ENCODE assay signal across 8 cellular contexts in the genomic region with DNA sequence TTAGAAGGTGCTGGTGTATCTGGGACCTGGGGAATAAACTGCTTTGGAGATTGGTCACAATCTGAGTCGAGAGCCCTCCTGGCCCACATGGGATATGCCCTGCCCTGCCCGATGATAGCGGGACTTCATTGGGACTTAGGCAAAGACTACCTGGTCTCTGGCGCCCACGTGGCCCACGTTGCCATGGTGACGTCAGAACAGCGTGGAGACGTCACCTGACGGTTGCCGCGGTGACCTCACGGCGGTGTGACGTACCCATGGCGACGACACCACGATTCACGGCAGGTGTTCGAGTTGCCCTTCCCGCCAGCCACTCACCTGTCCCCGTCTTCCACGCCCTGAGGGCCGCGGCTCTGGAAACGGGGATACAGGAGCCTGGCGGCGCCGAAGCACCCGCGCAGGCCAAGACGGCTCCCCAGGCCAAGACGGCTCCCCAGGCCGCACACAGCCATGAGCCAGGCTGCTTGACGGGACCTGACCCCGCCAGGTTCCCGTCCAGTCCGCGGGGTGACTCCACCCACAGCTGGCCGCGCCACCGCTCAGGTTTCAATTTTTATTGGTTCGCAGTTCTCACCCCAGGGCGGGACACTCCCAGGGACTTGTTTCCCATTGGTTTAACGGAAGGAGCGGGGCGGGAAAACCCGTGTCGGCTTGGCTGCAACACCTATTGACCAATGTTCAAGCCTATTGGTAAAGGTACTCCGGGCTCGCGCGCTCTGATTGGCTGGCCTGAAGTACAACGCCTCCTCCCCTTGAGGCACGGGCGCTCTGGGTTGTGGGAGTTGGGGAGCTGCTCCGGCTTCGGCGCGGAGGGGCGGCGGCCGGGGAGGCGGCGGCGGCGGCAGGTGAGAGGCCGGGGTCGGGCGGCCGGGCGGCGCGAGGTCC. TPM values are rescaled to one million over a fixed set of nuclear protein-coding genes. Genes with fewer than 3 reads are reported as not detected.
A peak's percentile ranks its signal among the peaks of the same experiment; 100 is the strongest.
DNase-seq lines count a peak whose midpoint lies in the region; ATAC-seq and TF ChIP-seq lines count a peak whose summit lies in the region.

A gene (minus strand): TSS at position 476 of the 885 bp plus-strand sequence. CDS start 24 bp downstream, at position 452.
A gene (plus strand): TSS at position 766 of the 885 bp plus-strand sequence. CDS start 1,029 bp downstream, outside the sequence.

- peak; percentile 98 for DNase-seq in AG10803 (ENCODE audit: low read depth)
- peak; percentile 99 for DNase-seq in NCI-H460 (ENCODE audit: extremely low read depth, low read depth)
- DNase-seq in activated CD4-positive, CD25-positive, alpha-beta regulatory T cell treated with anti-CD3 and anti-CD28 coated beads, Interleukin-2, amount 50 U/mL, for 72 hours: peak; percentile 94
- DNase-seq in cerebellar nuclear complex (lab: John Stamatoyannopoulos, UW): peak; percentile 97 to 99
- peak; percentile 100 for DNase-seq in islet precursor cell
- peak; percentile 96 to 99 (median 96) for DNase-seq in stimulated activated CD4-positive, alpha-beta T cell treated with anti-CD3 and anti-CD28 coated beads, Interleukin-12 subunit alpha, Interleukin-12 subunit beta, amount 100 ng/mL, for 48 hours (ENCODE audit: low read depth in 2 of 3, low spot score in 1 of 3)

- peak within 1 kb of the TSS; percentile 92 for H3K4me3 ChIP-seq in AG10803 (ENCODE audit: low read length)

- ATAC-seq in GM19043 (IDR thresholded peaks at IDR 0.05; ENCODE audit: low read depth, unreplicated experiment) (peak; percentile 97), HG03378 (IDR thresholded peaks at IDR 0.05; ENCODE audit: unreplicated experiment) (peak; percentile 95)

- TF ChIP-seq CTCF in AG10803 (conservative IDR thresholded peaks at IDR 0.05; ENCODE audit: low read length): no peak

RNA-seq across cellular contexts. Expression of the first gene that starts in this region (rescaled TPM):
- 25.6 and 34.6 TPM in 2 replicates for total RNA-seq in NCI-H460 (2014; rRNA removed; shearing (Covaris generic))
- 99.1 and 132 TPM in 2 replicates for polyA plus RNA-seq in NCI-H460 (2014; cell fraction: nucleus; rRNA removed)

RNA-seq across cellular contexts. Expression of the second gene that starts in this region (rescaled TPM):
- 4.4 and 6.4 TPM in 2 replicates for total RNA-seq in NCI-H460 (2014; rRNA removed; shearing (Covaris generic))
- polyA plus RNA-seq in NCI-H460 (2014; cell fraction: nucleus; rRNA removed): 37.3 and 37.6 TPM in 2 replicates

Comparison
In these comparisons a context has a peak if more than half of its experiments do, and no peak if none do; other contexts are left out.
1. Peak in every context shown above with its lines: DNase-seq, ATAC-seq and H3K4me3 ChIP-seq.